Comparison of ENCODE assay signal across 27 cellular contexts in the genomic region with DNA sequence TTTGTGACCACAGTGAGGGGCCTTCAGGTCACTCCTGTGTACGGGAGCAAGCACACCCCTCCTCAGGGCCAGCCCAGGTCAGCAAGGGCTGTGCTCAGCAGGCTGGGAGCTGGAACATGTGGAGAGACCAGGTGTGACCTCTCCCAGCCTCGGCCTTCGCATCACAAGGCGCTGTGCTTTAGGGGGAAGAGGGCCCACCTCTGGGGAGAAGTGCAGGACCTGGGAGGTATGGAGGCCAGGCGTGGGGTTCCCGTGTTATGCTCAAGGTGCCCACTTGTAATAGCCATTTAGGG.
"Had no signal": no experiment of that assay in that cellular context is flagged by ENCODE, and none has a peak within 500 bp of the region (broad histone marks: within the 10 kb centered on the region; RNA-seq: fewer than 3 reads in every experiment).

No MANE protein-coding gene starts in this region.

- H3K9me3 ChIP-seq: breast epithelium, colonic mucosa, esophagus squamous epithelium, gastroesophageal sphincter had no signal

- H3K27ac ChIP-seq: breast epithelium, cardiac muscle cell, colonic mucosa, epithelial cell of prostate, esophagus squamous epithelium, gastroesophageal sphincter had no signal

- H3K27me3 ChIP-seq: breast epithelium, colonic mucosa had no signal

- H3K36me3 ChIP-seq: breast epithelium, cardiac muscle cell, colonic mucosa, esophagus squamous epithelium had no signal

- H3K4me1 ChIP-seq: colonic mucosa had no signal

- H3K4me3 ChIP-seq: breast epithelium, cardiac muscle cell, colonic mucosa, esophagus squamous epithelium, gastroesophageal sphincter had no signal

- ATAC-seq: activated naive CD4-positive, alpha-beta T cell treated with anti-CD3 and anti-CD28 coated beads, Interleukin-2, amount 50 U/mL, for 72 hours; activated T-cell treated with anti-CD3 and anti-CD28 coated beads, Interleukin-2, amount 50 U/mL, for 72 hours; gastroesophageal sphincter; WTC11 had no signal

- DNase-seq: activated CD4-positive, alpha-beta memory T cell treated with anti-CD3 and anti-CD28 coated beads, Interleukin-2, amount 10 ng/mL, durations not matched to agents 7 days and 5 days; activated CD4-positive, alpha-beta T cell treated with anti-CD3 and anti-CD28 coated beads for 1 hour; activated CD4-positive, alpha-beta T cell treated with anti-CD3 and anti-CD28 coated beads for 4 hours; activated CD4-positive, alpha-beta T cell treated with anti-CD3 and anti-CD28 coated beads, Interleukin-2, amount 10 ng/mL, durations not matched to agents 7 days and 5 days; activated CD4-positive, alpha-beta T cell treated with anti-CD3 and anti-CD28 coated beads, Interleukin-2, amount 50 U/mL, for 4 hours; activated CD8-positive, alpha-beta memory T cell treated with anti-CD3 and anti-CD28 coated beads, Interleukin-2, amount 50 U/mL, for 48 hours; activated gamma-delta T cell; activated naive CD4-positive, alpha-beta T cell; activated naive CD4-positive, alpha-beta T cell treated with anti-CD3 and anti-CD28 coated beads, Interleukin-2, amount 10 ng/mL, durations not matched to agents 7 days and 5 days; activated T-cell treated with anti-CD3 and anti-CD28 coated beads for 4 hours; activated T-cell treated with anti-CD3 and anti-CD28 coated beads, Interleukin-2, amount 50 U/mL, for 24 hours; activated T-cell treated with anti-CD3 and anti-CD28 coated beads, Interleukin-2, amount 50 U/mL, for 72 hours; amniotic stem cell; anterior cingulate cortex; central memory CD4-positive, alpha-beta T cell; cerebellar nuclear complex; colonic mucosa; effector CD8-positive, alpha-beta T cell; esophagus squamous epithelium; foreskin melanocyte; T-helper 2 cell had no signal
